8 cellular contexts compared by ENCODE assay signal in the genomic region with DNA sequence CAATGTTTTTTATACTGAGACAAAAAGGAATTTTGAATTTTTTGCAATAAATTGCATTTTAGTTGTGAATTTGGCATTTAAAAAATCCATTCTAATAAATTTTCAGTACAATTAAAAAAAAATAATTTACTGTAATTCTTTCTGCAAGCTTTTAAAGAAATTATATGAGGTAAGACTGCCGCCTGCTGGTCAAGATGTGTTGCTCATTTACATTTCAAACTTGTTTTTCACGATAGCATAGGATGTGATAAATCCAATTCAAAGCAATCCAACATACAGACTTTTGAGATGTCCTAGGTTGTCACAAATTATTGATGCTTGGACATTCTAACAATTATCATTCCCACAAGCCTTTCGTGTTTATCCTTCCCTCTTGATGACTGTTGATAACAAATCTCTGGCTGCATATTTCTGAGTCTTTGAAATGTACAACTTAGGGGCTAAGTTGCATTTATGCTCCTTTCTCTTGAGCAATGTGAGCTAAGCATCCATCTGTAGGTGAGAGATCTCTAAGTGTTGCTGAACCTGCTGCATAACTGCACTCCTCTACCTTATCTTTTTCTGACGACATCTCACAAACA.
DNase-seq lines count a peak whose midpoint lies in the region; ATAC-seq and TF ChIP-seq lines count a peak whose summit lies in the region.

No MANE protein-coding gene starts in this region.

- peak; percentile 72 for DNase-seq in DMS 273 (lab: John Stamatoyannopoulos, UW; ENCODE audit: unreplicated experiment)
- DNase-seq in DMS 273 treated with DMSO at 0.1 percent for 48 hours (lab: John Stamatoyannopoulos, UW), result no peak
- DNase-seq in astrocyte of the hippocampus (ENCODE audit: low read depth, low spot score), result peak; percentile 78
- DNase-seq in inferior parietal cortex (ENCODE audit: extremely low spot score), result peak; percentile 88
- DNase-seq in stimulated activated CD4-positive, alpha-beta T cell treated with anti-CD3 and anti-CD28 coated beads, Interleukin-2, amount 100 ng/mL, for 48 hours, result peak; percentile 46 to 47

- TF ChIP-seq CTCF in LNCAP (IDR thresholded peaks at IDR 0.05), result peak; percentile 74

- ATAC-seq in SK-N-SH treated with all-trans-retinoic acid at 6 μM for 48 hours (peak; percentile 40; the same call in 2 of the 3 replicates), HG03196 (IDR thresholded peaks at IDR 0.05; ENCODE audit: unreplicated experiment) (no peak)

TF ChIP-seq in SK-N-SH treated with all-trans-retinoic acid at 6 μM for 48 hours, 23 proteins besides CTCF, POLR2A, EP300 and RAD21:
- no peak for TF ChIP-seq TSHZ2 (CRISPR knock-in tag; IDR thresholded peaks at IDR 0.05)
- no peak for TF ChIP-seq CSDC2 (CRISPR knock-in tag; IDR thresholded peaks at IDR 0.05)
- TF ChIP-seq PPARA (CRISPR knock-in tag; IDR thresholded peaks at IDR 0.05; ENCODE audit: borderline replicate concordance), result no peak
- no peak for TF ChIP-seq TCF4 (CRISPR knock-in tag; IDR thresholded peaks at IDR 0.05; ENCODE audit: borderline replicate concordance)
- TF ChIP-seq, protein P1, sequence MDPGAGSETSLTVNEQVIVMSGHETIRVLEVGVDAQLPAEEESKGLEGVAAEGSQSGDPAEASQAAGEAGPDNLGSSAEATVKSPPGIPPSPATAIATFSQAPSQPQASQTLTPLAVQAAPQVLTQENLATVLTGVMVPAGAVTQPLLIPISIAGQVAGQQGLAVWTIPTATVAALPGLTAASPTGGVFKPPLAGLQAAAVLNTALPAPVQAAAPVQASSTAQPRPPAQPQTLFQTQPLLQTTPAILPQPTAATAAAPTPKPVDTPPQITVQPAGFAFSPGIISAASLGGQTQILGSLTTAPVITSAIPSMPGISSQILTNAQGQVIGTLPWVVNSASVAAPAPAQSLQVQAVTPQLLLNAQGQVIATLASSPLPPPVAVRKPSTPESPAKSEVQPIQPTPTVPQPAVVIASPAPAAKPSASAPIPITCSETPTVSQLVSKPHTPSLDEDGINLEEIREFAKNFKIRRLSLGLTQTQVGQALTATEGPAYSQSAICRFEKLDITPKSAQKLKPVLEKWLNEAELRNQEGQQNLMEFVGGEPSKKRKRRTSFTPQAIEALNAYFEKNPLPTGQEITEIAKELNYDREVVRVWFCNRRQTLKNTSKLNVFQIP (CRISPR knock-in tag; IDR thresholded peaks at IDR 0.05; ENCODE audit: borderline replicate concordance, low read depth), result no peak
- TF ChIP-seq, protein P2, sequence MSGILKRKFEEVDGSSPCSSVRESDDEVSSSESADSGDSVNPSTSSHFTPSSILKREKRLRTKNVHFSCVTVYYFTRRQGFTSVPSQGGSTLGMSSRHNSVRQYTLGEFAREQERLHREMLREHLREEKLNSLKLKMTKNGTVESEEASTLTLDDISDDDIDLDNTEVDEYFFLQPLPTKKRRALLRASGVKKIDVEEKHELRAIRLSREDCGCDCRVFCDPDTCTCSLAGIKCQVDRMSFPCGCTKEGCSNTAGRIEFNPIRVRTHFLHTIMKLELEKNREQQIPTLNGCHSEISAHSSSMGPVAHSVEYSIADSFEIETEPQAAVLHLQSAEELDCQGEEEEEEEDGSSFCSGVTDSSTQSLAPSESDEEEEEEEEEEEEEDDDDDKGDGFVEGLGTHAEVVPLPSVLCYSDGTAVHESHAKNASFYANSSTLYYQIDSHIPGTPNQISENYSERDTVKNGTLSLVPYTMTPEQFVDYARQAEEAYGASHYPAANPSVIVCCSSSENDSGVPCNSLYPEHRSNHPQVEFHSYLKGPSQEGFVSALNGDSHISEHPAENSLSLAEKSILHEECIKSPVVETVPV (CRISPR knock-in tag; IDR thresholded peaks at IDR 0.05), result no peak
- TF ChIP-seq ZC3H10 (CRISPR knock-in tag; IDR thresholded peaks at IDR 0.05), result no peak
- TF ChIP-seq GLIS3 (CRISPR knock-in tag; IDR thresholded peaks at IDR 0.05), result no peak
- no peak for TF ChIP-seq RARB (CRISPR knock-in tag; IDR thresholded peaks at IDR 0.05)
- no peak for TF ChIP-seq TOX (CRISPR knock-in tag; IDR thresholded peaks at IDR 0.05; ENCODE audit: borderline replicate concordance)
- no peak for TF ChIP-seq ISL1 (CRISPR knock-in tag; IDR thresholded peaks at IDR 0.05)
- no peak for TF ChIP-seq ZNF8 (CRISPR knock-in tag; IDR thresholded peaks at IDR 0.05)
- no peak for TF ChIP-seq ZFP3 (CRISPR knock-in tag; IDR thresholded peaks at IDR 0.05)
- no peak for TF ChIP-seq ESRRG (CRISPR knock-in tag; IDR thresholded peaks at IDR 0.05)
- TF ChIP-seq CREB5 (CRISPR knock-in tag; IDR thresholded peaks at IDR 0.05; ENCODE audit: low read depth), result no peak
- TF ChIP-seq OSR1 (CRISPR knock-in tag; IDR thresholded peaks at IDR 0.05), result no peak
- no peak for TF ChIP-seq BACH2 (CRISPR knock-in tag; IDR thresholded peaks at IDR 0.05; ENCODE audit: borderline replicate concordance)
- TF ChIP-seq ZFP30 (CRISPR knock-in tag; IDR thresholded peaks at IDR 0.05), result no peak
